1 cellular context compared by ENCODE assay signal in the genomic region with DNA sequence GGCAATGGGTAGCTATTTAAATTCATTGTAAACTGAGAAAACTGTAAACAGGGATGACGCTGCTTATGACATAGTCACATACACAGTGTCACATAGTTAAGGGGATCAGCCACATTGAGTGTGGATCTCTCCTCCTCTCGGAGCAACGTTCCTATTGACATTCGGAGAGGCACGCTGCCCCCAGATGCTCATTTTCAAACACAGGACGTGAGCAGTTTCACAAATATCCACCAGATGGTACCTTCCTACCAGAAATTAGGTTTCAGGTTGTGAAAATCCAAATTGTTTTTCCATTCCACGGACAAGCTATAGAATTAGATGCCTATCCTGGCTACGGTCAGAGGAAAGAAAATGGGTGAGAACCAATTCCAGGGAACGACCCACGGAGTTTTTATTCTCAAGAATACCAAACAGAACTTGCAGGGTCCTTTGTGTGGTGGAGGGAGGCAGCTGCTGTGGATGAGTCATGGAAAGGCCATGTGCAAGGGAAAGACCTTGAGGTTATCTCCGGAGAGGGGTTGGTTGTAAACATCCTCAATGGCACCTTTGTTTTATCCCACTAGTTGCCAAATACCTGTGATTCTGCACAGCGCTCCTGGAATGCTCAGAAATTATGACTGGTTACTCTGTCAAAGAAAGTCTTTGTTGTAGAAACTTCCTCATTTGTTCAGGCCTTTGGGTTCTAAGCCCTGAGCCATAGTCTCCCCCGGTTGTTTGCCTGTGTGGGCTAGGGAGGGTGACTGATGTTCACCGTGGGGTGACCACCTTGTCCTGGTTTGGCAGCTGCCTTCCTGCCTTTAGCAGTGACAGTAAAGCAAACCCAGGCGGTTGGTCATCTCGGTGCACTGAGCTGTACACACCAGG.
TF ChIP-seq lines count a peak whose summit lies in the region.

No MANE protein-coding gene starts in this region.

TF ChIP-seq in HepG2, 621 proteins besides CTCF, POLR2A, EP300 and RAD21 (continued from another document and continues in another):
- TF ChIP-seq, protein P1, sequence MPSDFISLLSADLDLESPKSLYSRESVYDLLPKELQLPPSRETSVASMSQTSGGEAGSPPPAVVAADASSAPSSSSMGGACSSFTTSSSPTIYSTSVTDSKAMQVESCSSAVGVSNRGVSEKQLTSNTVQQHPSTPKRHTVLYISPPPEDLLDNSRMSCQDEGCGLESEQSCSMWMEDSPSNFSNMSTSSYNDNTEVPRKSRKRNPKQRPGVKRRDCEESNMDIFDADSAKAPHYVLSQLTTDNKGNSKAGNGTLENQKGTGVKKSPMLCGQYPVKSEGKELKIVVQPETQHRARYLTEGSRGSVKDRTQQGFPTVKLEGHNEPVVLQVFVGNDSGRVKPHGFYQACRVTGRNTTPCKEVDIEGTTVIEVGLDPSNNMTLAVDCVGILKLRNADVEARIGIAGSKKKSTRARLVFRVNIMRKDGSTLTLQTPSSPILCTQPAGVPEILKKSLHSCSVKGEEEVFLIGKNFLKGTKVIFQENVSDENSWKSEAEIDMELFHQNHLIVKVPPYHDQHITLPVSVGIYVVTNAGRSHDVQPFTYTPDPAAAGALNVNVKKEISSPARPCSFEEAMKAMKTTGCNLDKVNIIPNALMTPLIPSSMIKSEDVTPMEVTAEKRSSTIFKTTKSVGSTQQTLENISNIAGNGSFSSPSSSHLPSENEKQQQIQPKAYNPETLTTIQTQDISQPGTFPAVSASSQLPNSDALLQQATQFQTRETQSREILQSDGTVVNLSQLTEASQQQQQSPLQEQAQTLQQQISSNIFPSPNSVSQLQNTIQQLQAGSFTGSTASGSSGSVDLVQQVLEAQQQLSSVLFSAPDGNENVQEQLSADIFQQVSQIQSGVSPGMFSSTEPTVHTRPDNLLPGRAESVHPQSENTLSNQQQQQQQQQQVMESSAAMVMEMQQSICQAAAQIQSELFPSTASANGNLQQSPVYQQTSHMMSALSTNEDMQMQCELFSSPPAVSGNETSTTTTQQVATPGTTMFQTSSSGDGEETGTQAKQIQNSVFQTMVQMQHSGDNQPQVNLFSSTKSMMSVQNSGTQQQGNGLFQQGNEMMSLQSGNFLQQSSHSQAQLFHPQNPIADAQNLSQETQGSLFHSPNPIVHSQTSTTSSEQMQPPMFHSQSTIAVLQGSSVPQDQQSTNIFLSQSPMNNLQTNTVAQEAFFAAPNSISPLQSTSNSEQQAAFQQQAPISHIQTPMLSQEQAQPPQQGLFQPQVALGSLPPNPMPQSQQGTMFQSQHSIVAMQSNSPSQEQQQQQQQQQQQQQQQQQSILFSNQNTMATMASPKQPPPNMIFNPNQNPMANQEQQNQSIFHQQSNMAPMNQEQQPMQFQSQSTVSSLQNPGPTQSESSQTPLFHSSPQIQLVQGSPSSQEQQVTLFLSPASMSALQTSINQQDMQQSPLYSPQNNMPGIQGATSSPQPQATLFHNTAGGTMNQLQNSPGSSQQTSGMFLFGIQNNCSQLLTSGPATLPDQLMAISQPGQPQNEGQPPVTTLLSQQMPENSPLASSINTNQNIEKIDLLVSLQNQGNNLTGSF (CRISPR knock-in tag; IDR thresholded peaks at IDR 0.05) = no peak
- peak; percentile 97 for TF ChIP-seq MED1 (CRISPR knock-in tag; IDR thresholded peaks at IDR 0.05)
- peak; percentile 93 for TF ChIP-seq HMG20A (CRISPR knock-in tag; IDR thresholded peaks at IDR 0.05; ENCODE audit: borderline replicate concordance)
- TF ChIP-seq, protein P2, sequence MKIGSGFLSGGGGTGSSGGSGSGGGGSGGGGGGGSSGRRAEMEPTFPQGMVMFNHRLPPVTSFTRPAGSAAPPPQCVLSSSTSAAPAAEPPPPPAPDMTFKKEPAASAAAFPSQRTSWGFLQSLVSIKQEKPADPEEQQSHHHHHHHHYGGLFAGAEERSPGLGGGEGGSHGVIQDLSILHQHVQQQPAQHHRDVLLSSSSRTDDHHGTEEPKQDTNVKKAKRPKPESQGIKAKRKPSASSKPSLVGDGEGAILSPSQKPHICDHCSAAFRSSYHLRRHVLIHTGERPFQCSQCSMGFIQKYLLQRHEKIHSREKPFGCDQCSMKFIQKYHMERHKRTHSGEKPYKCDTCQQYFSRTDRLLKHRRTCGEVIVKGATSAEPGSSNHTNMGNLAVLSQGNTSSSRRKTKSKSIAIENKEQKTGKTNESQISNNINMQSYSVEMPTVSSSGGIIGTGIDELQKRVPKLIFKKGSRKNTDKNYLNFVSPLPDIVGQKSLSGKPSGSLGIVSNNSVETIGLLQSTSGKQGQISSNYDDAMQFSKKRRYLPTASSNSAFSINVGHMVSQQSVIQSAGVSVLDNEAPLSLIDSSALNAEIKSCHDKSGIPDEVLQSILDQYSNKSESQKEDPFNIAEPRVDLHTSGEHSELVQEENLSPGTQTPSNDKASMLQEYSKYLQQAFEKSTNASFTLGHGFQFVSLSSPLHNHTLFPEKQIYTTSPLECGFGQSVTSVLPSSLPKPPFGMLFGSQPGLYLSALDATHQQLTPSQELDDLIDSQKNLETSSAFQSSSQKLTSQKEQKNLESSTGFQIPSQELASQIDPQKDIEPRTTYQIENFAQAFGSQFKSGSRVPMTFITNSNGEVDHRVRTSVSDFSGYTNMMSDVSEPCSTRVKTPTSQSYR (CRISPR knock-in tag; IDR thresholded peaks at IDR 0.05; ENCODE audit: borderline replicate concordance) = 0 out of 2 replicates have a peak, but pooled peaks have one; percentile 20
- TF ChIP-seq, protein P3, sequence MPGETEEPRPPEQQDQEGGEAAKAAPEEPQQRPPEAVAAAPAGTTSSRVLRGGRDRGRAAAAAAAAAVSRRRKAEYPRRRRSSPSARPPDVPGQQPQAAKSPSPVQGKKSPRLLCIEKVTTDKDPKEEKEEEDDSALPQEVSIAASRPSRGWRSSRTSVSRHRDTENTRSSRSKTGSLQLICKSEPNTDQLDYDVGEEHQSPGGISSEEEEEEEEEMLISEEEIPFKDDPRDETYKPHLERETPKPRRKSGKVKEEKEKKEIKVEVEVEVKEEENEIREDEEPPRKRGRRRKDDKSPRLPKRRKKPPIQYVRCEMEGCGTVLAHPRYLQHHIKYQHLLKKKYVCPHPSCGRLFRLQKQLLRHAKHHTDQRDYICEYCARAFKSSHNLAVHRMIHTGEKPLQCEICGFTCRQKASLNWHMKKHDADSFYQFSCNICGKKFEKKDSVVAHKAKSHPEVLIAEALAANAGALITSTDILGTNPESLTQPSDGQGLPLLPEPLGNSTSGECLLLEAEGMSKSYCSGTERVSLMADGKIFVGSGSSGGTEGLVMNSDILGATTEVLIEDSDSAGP (CRISPR knock-in tag; IDR thresholded peaks at IDR 0.05; ENCODE audit: borderline replicate concordance) = peak; percentile 73; the same call in 1 of the 2 replicates
- TF ChIP-seq MAFF (IDR thresholded peaks at IDR 0.05; ENCODE audit: low read depth, low read length) = peak; percentile 21; the same call in 1 of the 2 replicates
- no peak for TF ChIP-seq ZNF550 (CRISPR knock-in tag; IDR thresholded peaks at IDR 0.05; ENCODE audit: borderline replicate concordance)
- TF ChIP-seq KMT2B (CRISPR knock-in tag; IDR thresholded peaks at IDR 0.05) = no peak; the same call in 1 of the 2 replicates
- no peak for TF ChIP-seq SRSF1 (optimal IDR thresholded peaks at IDR 0.05; ENCODE audit: low read depth, low read length)
- TF ChIP-seq, protein P4, sequence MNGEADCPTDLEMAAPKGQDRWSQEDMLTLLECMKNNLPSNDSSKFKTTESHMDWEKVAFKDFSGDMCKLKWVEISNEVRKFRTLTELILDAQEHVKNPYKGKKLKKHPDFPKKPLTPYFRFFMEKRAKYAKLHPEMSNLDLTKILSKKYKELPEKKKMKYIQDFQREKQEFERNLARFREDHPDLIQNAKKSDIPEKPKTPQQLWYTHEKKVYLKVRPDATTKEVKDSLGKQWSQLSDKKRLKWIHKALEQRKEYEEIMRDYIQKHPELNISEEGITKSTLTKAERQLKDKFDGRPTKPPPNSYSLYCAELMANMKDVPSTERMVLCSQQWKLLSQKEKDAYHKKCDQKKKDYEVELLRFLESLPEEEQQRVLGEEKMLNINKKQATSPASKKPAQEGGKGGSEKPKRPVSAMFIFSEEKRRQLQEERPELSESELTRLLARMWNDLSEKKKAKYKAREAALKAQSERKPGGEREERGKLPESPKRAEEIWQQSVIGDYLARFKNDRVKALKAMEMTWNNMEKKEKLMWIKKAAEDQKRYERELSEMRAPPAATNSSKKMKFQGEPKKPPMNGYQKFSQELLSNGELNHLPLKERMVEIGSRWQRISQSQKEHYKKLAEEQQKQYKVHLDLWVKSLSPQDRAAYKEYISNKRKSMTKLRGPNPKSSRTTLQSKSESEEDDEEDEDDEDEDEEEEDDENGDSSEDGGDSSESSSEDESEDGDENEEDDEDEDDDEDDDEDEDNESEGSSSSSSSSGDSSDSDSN (CRISPR knock-in tag; IDR thresholded peaks at IDR 0.05) = peak; percentile 87
- TF ChIP-seq, protein P5, sequence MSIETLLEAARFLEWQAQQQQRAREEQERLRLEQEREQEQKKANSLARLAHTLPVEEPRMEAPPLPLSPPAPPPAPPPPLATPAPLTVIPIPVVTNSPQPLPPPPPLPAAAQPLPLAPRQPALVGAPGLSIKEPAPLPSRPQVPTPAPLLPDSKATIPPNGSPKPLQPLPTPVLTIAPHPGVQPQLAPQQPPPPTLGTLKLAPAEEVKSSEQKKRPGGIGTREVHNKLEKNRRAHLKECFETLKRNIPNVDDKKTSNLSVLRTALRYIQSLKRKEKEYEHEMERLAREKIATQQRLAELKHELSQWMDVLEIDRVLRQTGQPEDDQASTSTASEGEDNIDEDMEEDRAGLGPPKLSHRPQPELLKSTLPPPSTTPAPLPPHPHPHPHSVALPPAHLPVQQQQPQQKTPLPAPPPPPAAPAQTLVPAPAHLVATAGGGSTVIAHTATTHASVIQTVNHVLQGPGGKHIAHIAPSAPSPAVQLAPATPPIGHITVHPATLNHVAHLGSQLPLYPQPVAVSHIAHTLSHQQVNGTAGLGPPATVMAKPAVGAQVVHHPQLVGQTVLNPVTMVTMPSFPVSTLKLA (IDR thresholded peaks at IDR 0.05) = peak; percentile 69
- TF ChIP-seq, protein P6, sequence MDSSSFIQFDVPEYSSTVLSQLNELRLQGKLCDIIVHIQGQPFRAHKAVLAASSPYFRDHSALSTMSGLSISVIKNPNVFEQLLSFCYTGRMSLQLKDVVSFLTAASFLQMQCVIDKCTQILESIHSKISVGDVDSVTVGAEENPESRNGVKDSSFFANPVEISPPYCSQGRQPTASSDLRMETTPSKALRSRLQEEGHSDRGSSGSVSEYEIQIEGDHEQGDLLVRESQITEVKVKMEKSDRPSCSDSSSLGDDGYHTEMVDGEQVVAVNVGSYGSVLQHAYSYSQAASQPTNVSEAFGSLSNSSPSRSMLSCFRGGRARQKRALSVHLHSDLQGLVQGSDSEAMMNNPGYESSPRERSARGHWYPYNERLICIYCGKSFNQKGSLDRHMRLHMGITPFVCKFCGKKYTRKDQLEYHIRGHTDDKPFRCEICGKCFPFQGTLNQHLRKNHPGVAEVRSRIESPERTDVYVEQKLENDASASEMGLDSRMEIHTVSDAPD (CRISPR knock-in tag; IDR thresholded peaks at IDR 0.05) = peak; percentile 98
- TF ChIP-seq, protein P7, sequence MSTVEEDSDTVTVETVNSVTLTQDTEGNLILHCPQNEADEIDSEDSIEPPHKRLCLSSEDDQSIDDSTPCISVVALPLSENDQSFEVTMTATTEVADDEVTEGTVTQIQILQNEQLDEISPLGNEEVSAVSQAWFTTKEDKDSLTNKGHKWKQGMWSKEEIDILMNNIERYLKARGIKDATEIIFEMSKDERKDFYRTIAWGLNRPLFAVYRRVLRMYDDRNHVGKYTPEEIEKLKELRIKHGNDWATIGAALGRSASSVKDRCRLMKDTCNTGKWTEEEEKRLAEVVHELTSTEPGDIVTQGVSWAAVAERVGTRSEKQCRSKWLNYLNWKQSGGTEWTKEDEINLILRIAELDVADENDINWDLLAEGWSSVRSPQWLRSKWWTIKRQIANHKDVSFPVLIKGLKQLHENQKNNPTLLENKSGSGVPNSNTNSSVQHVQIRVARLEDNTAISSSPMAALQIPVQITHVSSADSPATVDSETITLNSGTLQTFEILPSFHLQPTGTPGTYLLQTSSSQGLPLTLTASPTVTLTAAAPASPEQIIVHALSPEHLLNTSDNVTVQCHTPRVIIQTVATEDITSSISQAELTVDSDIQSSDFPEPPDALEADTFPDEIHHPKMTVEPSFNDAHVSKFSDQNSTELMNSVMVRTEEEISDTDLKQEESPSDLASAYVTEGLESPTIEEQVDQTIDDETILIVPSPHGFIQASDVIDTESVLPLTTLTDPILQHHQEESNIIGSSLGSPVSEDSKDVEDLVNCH (CRISPR knock-in tag; IDR thresholded peaks at IDR 0.05) = no peak
- TF ChIP-seq, protein P8, sequence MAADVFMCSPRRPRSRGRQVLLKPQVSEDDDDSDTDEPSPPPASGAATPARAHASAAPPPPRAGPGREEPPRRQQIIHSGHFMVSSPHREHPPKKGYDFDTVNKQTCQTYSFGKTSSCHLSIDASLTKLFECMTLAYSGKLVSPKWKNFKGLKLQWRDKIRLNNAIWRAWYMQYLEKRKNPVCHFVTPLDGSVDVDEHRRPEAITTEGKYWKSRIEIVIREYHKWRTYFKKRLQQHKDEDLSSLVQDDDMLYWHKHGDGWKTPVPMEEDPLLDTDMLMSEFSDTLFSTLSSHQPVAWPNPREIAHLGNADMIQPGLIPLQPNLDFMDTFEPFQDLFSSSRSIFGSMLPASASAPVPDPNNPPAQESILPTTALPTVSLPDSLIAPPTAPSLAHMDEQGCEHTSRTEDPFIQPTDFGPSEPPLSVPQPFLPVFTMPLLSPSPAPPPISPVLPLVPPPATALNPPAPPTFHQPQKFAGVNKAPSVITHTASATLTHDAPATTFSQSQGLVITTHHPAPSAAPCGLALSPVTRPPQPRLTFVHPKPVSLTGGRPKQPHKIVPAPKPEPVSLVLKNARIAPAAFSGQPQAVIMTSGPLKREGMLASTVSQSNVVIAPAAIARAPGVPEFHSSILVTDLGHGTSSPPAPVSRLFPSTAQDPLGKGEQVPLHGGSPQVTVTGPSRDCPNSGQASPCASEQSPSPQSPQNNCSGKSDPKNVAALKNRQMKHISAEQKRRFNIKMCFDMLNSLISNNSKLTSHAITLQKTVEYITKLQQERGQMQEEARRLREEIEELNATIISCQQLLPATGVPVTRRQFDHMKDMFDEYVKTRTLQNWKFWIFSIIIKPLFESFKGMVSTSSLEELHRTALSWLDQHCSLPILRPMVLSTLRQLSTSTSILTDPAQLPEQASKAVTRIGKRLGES (CRISPR knock-in tag; IDR thresholded peaks at IDR 0.05; ENCODE audit: borderline replicate concordance) = peak; percentile 78
- peak; percentile 71; the same call in 1 of the 2 replicates for TF ChIP-seq SMAD1 (CRISPR knock-in tag; IDR thresholded peaks at IDR 0.05; ENCODE audit: borderline replicate concordance, low read depth)
- TF ChIP-seq ZNF557 (CRISPR knock-in tag; IDR thresholded peaks at IDR 0.05) = peak; percentile 39; the same call in 1 of the 2 replicates
- TF ChIP-seq ZNF772 (CRISPR knock-in tag; IDR thresholded peaks at IDR 0.05) = peak; percentile 79
- TF ChIP-seq, protein P9, sequence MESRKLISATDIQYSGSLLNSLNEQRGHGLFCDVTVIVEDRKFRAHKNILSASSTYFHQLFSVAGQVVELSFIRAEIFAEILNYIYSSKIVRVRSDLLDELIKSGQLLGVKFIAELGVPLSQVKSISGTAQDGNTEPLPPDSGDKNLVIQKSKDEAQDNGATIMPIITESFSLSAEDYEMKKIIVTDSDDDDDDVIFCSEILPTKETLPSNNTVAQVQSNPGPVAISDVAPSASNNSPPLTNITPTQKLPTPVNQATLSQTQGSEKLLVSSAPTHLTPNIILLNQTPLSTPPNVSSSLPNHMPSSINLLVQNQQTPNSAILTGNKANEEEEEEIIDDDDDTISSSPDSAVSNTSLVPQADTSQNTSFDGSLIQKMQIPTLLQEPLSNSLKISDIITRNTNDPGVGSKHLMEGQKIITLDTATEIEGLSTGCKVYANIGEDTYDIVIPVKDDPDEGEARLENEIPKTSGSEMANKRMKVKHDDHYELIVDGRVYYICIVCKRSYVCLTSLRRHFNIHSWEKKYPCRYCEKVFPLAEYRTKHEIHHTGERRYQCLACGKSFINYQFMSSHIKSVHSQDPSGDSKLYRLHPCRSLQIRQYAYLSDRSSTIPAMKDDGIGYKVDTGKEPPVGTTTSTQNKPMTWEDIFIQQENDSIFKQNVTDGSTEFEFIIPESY (CRISPR knock-in tag; IDR thresholded peaks at IDR 0.05) = peak; percentile 80
